12 cellular contexts compared by ENCODE assay signal in genomic region chr14:49549881-49550280, GRCh38. TPM values are rescaled to one million over a fixed set of nuclear protein-coding genes. Genes with fewer than 3 reads are reported as not detected.
DNase-seq lines count a peak whose midpoint lies in the region; ATAC-seq and TF ChIP-seq lines count a peak whose summit lies in the region.
"Had no signal": no experiment of that assay in that cellular context is flagged by ENCODE, and none has a peak within 500 bp of the region (broad histone marks: within the 10 kb centered on the region; RNA-seq: fewer than 3 reads in every experiment).

No MANE protein-coding gene starts in this region.

- H3K27me3 ChIP-seq in RWPE2 (ENCODE audit: insufficient read depth, poor library complexity, severe bottlenecking) (no peaks in the 10 kb centered on the region), iPS-18a (ENCODE audit: control insufficient read depth, insufficient read depth, low read length) (no peaks in the 10 kb centered on the region), thoracic aorta (replicated peaks; ENCODE audit: insufficient read depth) (no peaks in the 10 kb centered on the region), stomach (no peaks in the 10 kb centered on the region)

- H3K27ac ChIP-seq in RWPE2 (ENCODE audit: poor library complexity, severe bottlenecking) (no peak overlapping the region), iPS-18a (ENCODE audit: low read length) (no peak overlapping the region), thoracic aorta (no peak overlapping the region), stomach (no peak overlapping the region)
- H3K27ac ChIP-seq: VCaP had no signal

- TF ChIP-seq CTCF in RWPE2 (IDR thresholded peaks at IDR 0.05; ENCODE audit: poor library complexity, severe bottlenecking) (no peak), thoracic aorta (IDR thresholded peaks at IDR 0.05) (no peak), stomach (IDR thresholded peaks at IDR 0.05) (no peak)

- peak; percentile 9 for DNase-seq in NCI-H2227 treated with DMSO at 0.1 percent for 48 hours (lab: John Stamatoyannopoulos, UW)
- DNase-seq in NCI-H2227 (lab: John Stamatoyannopoulos, UW; ENCODE audit: unreplicated experiment), result no peak
- DNase-seq in RWPE2 (ENCODE audit: low spot score), result no peak
- no peak for DNase-seq in thoracic aorta (ENCODE audit: low spot score)
- no peak for DNase-seq in NCI-H69 (lab: John Stamatoyannopoulos, UW)
- no peak for DNase-seq in stomach
- DNase-seq: activated T-cell treated with anti-CD3 and anti-CD28 coated beads, Interleukin-2, amount 50 U/mL, for 1 hour; Right ventricle myocardium superior had no signal

- 62 to 69% (median 68%) methylated on average over 4 of the region's 4 CpGs for WGBS in stomach, 5 donors

- H3K36me3 ChIP-seq in RWPE2 (ENCODE audit: low read depth), result no peaks in the 10 kb centered on the region
- no peaks in the 10 kb centered on the region for H3K36me3 ChIP-seq in iPS-18a (ENCODE audit: control insufficient read depth, low read depth, low read length)
- no peaks in the 10 kb centered on the region for H3K36me3 ChIP-seq in thoracic aorta
- H3K36me3 ChIP-seq in stomach, result no peaks in the 10 kb centered on the region

- intact Hi-C loops in stomach (cut with DNase I; ENCODE audit: low total_unique reads), result no loop called here

- H3K4me3 ChIP-seq in RWPE2 (ENCODE audit: severe bottlenecking) (no peak overlapping the region), iPS-18a (ENCODE audit: low read length) (peak overlapping the region; percentile 26), thoracic aorta (no peak overlapping the region), stomach (no peak overlapping the region)

- TF ChIP-seq EP300 in stomach (IDR thresholded peaks at IDR 0.05), result no peak

- no peak for TF ChIP-seq POLR2A in stomach (IDR thresholded peaks at IDR 0.05)

- ATAC-seq in RWPE2 (ENCODE audit: low read depth) (peak; percentile 70), thoracic aorta (ENCODE audit: insufficient number of reproducible peaks, low FRiP score, low read depth) (peak; percentile 33), HG02840 (IDR thresholded peaks at IDR 0.05; ENCODE audit: low FRiP score, unreplicated experiment) (no peak)
- ATAC-seq: stimulated activated effector memory CD8-positive, alpha-beta T cell treated with anti-CD3 and anti-CD28 coated beads, Interleukin-12 subunit alpha, Interleukin-12 subunit beta, amount 100 ng/mL, for 72 hours had no signal

- H3K9ac ChIP-seq in iPS-18a (ENCODE audit: low read length), result no peak overlapping the region

- no peaks in the 10 kb centered on the region for H3K9me3 ChIP-seq in RWPE2 (ENCODE audit: severe bottlenecking)
- H3K9me3 ChIP-seq in iPS-18a (ENCODE audit: control insufficient read depth, low read depth, low read length), result no peaks in the 10 kb centered on the region
- no peaks in the 10 kb centered on the region for H3K9me3 ChIP-seq in thoracic aorta
- H3K9me3 ChIP-seq in stomach, result no peaks in the 10 kb centered on the region

- H3K4me1 ChIP-seq in RWPE2 (ENCODE audit: insufficient read depth, poor library complexity, severe bottlenecking) (no peaks in the 10 kb centered on the region), iPS-18a (ENCODE audit: control insufficient read depth, low read depth, low read length) (peaks cover 21% of the 10 kb centered on the region), thoracic aorta (ENCODE audit: control insufficient read depth in 1 of 2, low read depth in 2 of 2) (no peaks in the 10 kb centered on the region), stomach (no peaks in the 10 kb centered on the region)

RNA-seq across cellular contexts. Expression of gene RPS29, which starts 36.3 kb away (rescaled TPM):
- total RNA-seq in thoracic aorta, result 1,000 to 10,000 TPM; 2,433 to 4,116 TPM
- 1,000 to 10,000 TPM in 4 of 5 donors, 100 to 1,000 TPM in 1; 422 to 7,374 (median 3,087) TPM for total RNA-seq in stomach
- polyA plus RNA-seq in stomach, result 1,000 to 10,000 TPM; 3,066 to 5,618 (median 3,985) TPM

RNA-seq across cellular contexts. Expression of gene LRR1, which starts 48.9 kb away (rescaled TPM):
- 10 to 100 TPM in 1 of 2 donors, 1 to 10 TPM in 1; 4.1 to 21.9 TPM for total RNA-seq in thoracic aorta
- 10 to 100 TPM in 2 of 5 donors, 1 to 10 TPM in 2, under 1 TPM in 1; 0.45 to 14.7 (median 7.6) TPM for total RNA-seq in stomach
- 1 to 10 TPM; 6.9 to 9.5 (median 7.8) TPM for polyA plus RNA-seq in stomach
